In the genomic region with DNA sequence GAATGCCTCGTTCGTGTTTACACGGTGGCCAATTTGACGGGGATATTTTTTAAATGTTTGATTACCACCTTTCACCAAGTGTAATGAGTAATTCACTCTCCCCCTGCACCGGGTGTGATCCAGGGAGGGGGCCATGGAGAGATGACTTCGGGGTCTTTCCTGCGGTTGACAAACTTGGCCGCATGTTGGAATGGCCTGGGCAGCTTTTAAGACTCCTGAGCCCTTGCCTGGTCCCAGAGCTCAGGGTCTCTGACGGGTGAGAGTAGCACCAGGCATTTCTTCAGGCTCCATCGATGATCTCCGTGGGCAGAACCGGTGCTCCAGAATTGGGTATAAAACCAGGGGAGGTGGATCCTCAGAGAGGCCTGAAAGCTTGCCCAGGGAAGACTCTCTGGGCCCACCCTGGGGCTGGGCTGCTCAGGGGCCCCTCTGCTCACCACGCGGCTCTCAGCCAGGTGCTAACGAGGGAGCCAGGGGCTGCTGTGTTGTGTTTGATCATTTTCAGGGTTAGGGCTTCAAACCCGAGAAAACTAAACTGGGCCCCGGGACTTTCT, we compare ENCODE assay signal across 8 cellular contexts. TPM values are rescaled to one million over a fixed set of nuclear protein-coding genes. Genes with fewer than 3 reads are reported as not detected.
DNase-seq lines count a peak whose midpoint lies in the region; ATAC-seq, FAIRE-seq and TF ChIP-seq lines count a peak whose summit lies in the region.

No MANE protein-coding gene starts in this region.

- peaks cover 41% of the 10 kb centered on the region for H3K4me1 Mint-ChIP-seq in activated naive CD8-positive, alpha-beta T cell (ENCODE audit: low read depth)
- peaks cover 61% of the 10 kb centered on the region for H3K4me1 Mint-ChIP-seq in stimulated activated effector memory CD8-positive, alpha-beta T cell treated with anti-CD3 and anti-CD28 coated beads, Interleukin-12 subunit alpha, Interleukin-12 subunit beta, amount 100 ng/mL, for 72 hours

- H3K27ac Mint-ChIP-seq in activated naive CD8-positive, alpha-beta T cell = peak overlapping the region; percentile 93
- peak overlapping the region; percentile 94 for H3K27ac Mint-ChIP-seq in stimulated activated effector memory CD8-positive, alpha-beta T cell treated with anti-CD3 and anti-CD28 coated beads, Interleukin-12 subunit alpha, Interleukin-12 subunit beta, amount 100 ng/mL, for 72 hours

- H3K36me3 ChIP-seq in cardiac muscle cell (peaks cover 26% of the 10 kb centered on the region), keratinocyte (ENCODE audit: control insufficient read depth in 2 of 2, extremely low read depth in 1 of 2, insufficient read depth in 2 of 2, low read length in 2 of 2) (peaks cover 24 to 28% of the 10 kb centered on the region in 2 experiments)

- H3K4me3 ChIP-seq in cardiac muscle cell (peak overlapping the region; percentile 96), keratinocyte (ENCODE audit: control insufficient read depth in 2 of 3, extremely low read depth in 1 of 3, insufficient read depth in 2 of 3, low read depth in 1 of 3, low read length in 3 of 3) (peak overlapping the region; percentile 54 to 78 (median 58))

- H3K9me1 ChIP-seq in keratinocyte (ENCODE audit: control insufficient read depth, extremely low read depth, insufficient read depth, low read length) = no peaks in the 10 kb centered on the region

- no peaks in the 10 kb centered on the region for H3K27me3 ChIP-seq in cardiac muscle cell
- no peaks in the 10 kb centered on the region for H3K27me3 ChIP-seq in keratinocyte (ENCODE audit: control insufficient read depth, extremely low read depth, insufficient read depth, low read length)

- no peaks in the 10 kb centered on the region for H3K27me3 Mint-ChIP-seq in activated naive CD8-positive, alpha-beta T cell

- peak overlapping the region; percentile 95 for H3K4me3 Mint-ChIP-seq in activated naive CD8-positive, alpha-beta T cell
- H3K4me3 Mint-ChIP-seq in stimulated activated effector memory CD8-positive, alpha-beta T cell treated with anti-CD3 and anti-CD28 coated beads, Interleukin-12 subunit alpha, Interleukin-12 subunit beta, amount 100 ng/mL, for 72 hours = peak overlapping the region; percentile 88

- H2AFZ ChIP-seq in keratinocyte (ENCODE audit: control insufficient read depth, low read length) = no peak overlapping the region

- DNase-seq in cardiac muscle cell (ENCODE audit: low read depth in 1 of 2, low spot score in 1 of 2) = peak in 1 of 2 donors; percentile 23
- no peak for DNase-seq in cardiac septum (ENCODE audit: low spot score)
- peak; percentile 55 for DNase-seq in HuH-7.5 (ENCODE audit: low spot score)
- DNase-seq in keratinocyte (ENCODE audit: low read depth, low spot score) = no peak
- DNase-seq in stimulated activated effector memory CD8-positive, alpha-beta T cell treated with anti-CD3 and anti-CD28 coated beads, Interleukin-12 subunit alpha, Interleukin-12 subunit beta, amount 100 ng/mL, for 72 hours (ENCODE audit: low spot score in 2 of 2) = peak in 1 of 2 donors; percentile 61
- DNase-seq in caudate nucleus (lab: John Stamatoyannopoulos, UW) = no peak
- no peak for DNase-seq in NK-92 (lab: John Stamatoyannopoulos, UW; ENCODE audit: unreplicated experiment)

- H3K4me2 ChIP-seq in keratinocyte (ENCODE audit: control insufficient read depth, extremely low read depth, insufficient read depth, low read depth, low read length) = peak overlapping the region; percentile 81

- H3K9me3 ChIP-seq in cardiac muscle cell (ENCODE audit: low read depth) (no peaks in the 10 kb centered on the region), keratinocyte (ENCODE audit: control insufficient read depth, low read depth, low read length) (no peaks in the 10 kb centered on the region)

- H3K27ac ChIP-seq in cardiac muscle cell = peak overlapping the region; percentile 96
- H3K27ac ChIP-seq in keratinocyte (ENCODE audit: control insufficient read depth, insufficient read depth, low read length) = peak overlapping the region; percentile 82
- H3K27ac ChIP-seq in caudate nucleus (ENCODE audit: low read depth, low read length) = no peak overlapping the region

- TF ChIP-seq CTCF in cardiac muscle cell (IDR thresholded peaks at IDR 0.05; ENCODE audit: low read depth, low read length) (no peak), keratinocyte (optimal IDR thresholded peaks at IDR 0.05 in 1 of 3, IDR thresholded peaks at IDR 0.05 in 1 of 3, conservative IDR thresholded peaks at IDR 0.05 in 1 of 3; ENCODE audit: extremely low read depth in 1 of 3, insufficient read depth in 2 of 3, low read length in 3 of 3) (no peak)

- no peak for ATAC-seq in stimulated activated effector memory CD8-positive, alpha-beta T cell treated with anti-CD3 and anti-CD28 coated beads, Interleukin-12 subunit alpha, Interleukin-12 subunit beta, amount 100 ng/mL, for 72 hours

- intact Hi-C loops in cardiac septum (cut with DNase I) = loop anchor here (5.0 kb wide), 1 partner anchor 49 kb away; the partner anchor contains the start of gene ZNF398

- peaks cover 13% of the 10 kb centered on the region for H3K36me3 Mint-ChIP-seq in activated naive CD8-positive, alpha-beta T cell
- peaks cover 57% of the 10 kb centered on the region for H3K36me3 Mint-ChIP-seq in stimulated activated effector memory CD8-positive, alpha-beta T cell treated with anti-CD3 and anti-CD28 coated beads, Interleukin-12 subunit alpha, Interleukin-12 subunit beta, amount 100 ng/mL, for 72 hours

- no peaks in the 10 kb centered on the region for H3K9me3 Mint-ChIP-seq in activated naive CD8-positive, alpha-beta T cell (ENCODE audit: low read depth)
- no peaks in the 10 kb centered on the region for H3K9me3 Mint-ChIP-seq in stimulated activated effector memory CD8-positive, alpha-beta T cell treated with anti-CD3 and anti-CD28 coated beads, Interleukin-12 subunit alpha, Interleukin-12 subunit beta, amount 100 ng/mL, for 72 hours

- H3K9ac ChIP-seq in keratinocyte (ENCODE audit: control insufficient read depth, extremely low read depth, insufficient read depth, low read length) = peak overlapping the region; percentile 89

- H3K4me1 ChIP-seq in cardiac muscle cell (ENCODE audit: low read depth) = peaks cover 6% of the 10 kb centered on the region
- H3K4me1 ChIP-seq in keratinocyte (ENCODE audit: control insufficient read depth, extremely low read depth, insufficient read depth, low read length) = peaks cover 39% of the 10 kb centered on the region

- FAIRE-seq in keratinocyte (lab: Jason Lieb, UNC) = no peak

- dilution Hi-C loops in keratinocyte (cut with MboI; ENCODE audit: extremely low pct_ligation_motif_present, low sequenced_read_pairs) = no loop called here

- H3K79me2 ChIP-seq in keratinocyte (ENCODE audit: control insufficient read depth, insufficient read depth, low read length) = peaks cover 48% of the 10 kb centered on the region

- H4K20me1 ChIP-seq in keratinocyte (ENCODE audit: control insufficient read depth, extremely low read depth, insufficient read depth, low read length) = no peaks in the 10 kb centered on the region

RNA-seq across cellular contexts. Expression of gene ZNF282, which starts 0.9 kb away (rescaled TPM):
- total RNA-seq in cardiac muscle cell = 26.7 and 34.2 TPM in 2 replicates
- 6.9 and 8.9 TPM in 2 replicates for polyA plus RNA-seq in cardiac muscle cell
- 12.6 TPM for total RNA-seq in cardiac septum
- 12.1 to 14.7 TPM (median 13.1 TPM) in 3 replicates for polyA plus RNA-seq in keratinocyte
- 17.7 TPM for polyA plus RNA-seq in keratinocyte (2011; ENCODE audit: low read depth)
- 6.2 and 11.1 TPM in 2 replicates for polyA plus RNA-seq in keratinocyte (2011; cell fraction: cytosol; rRNA removed)
- polyA plus RNA-seq in keratinocyte (2011; cell fraction: nucleus; rRNA removed) = 17.1 and 20.9 TPM in 2 replicates
- 14.2 and 15.5 TPM in 2 replicates for polyA plus RNA-seq in keratinocyte (2012; ENCODE audit: low replicate concordance)
- 12.0 to 20.6 TPM (median 14.4 TPM) in 3 replicates for polyA minus RNA-seq in keratinocyte
- polyA minus RNA-seq in keratinocyte (2011; cell fraction: cytosol; rRNA and poly(A)+ RNA removed) = 26.1 TPM
- polyA minus RNA-seq in keratinocyte (2011; cell fraction: nucleus; rRNA and poly(A)+ RNA removed) = 23.6 and 34.1 TPM in 2 replicates

RNA-seq across cellular contexts. Expression of gene ZNF212, which starts 43.2 kb away (rescaled TPM):
- total RNA-seq in cardiac muscle cell (9.9 and 11.6 TPM in 2 replicates), cardiac septum (5.4 TPM)
- polyA plus RNA-seq in cardiac muscle cell (14.2 and 15.9 TPM in 2 replicates), keratinocyte (2.9 to 6.8 TPM (median 3.8 TPM) in 3 replicates)
- 9.8 TPM for polyA plus RNA-seq in keratinocyte (2011; ENCODE audit: low read depth)
- polyA plus RNA-seq in keratinocyte (2011; cell fraction: cytosol; rRNA removed) = 2.8 and 3.5 TPM in 2 replicates
- polyA plus RNA-seq in keratinocyte (2011; cell fraction: nucleus; rRNA removed) = 11.0 and 11.2 TPM in 2 replicates
- polyA plus RNA-seq in keratinocyte (2012; ENCODE audit: low replicate concordance) = 6.3 and 13.2 TPM in 2 replicates
- 3.0 to 4.8 TPM (median 3.7 TPM) in 3 replicates for polyA minus RNA-seq in keratinocyte
- polyA minus RNA-seq in keratinocyte (2011; cell fraction: cytosol; rRNA and poly(A)+ RNA removed) = 4.4 TPM
- 3.8 and 5.4 TPM in 2 replicates for polyA minus RNA-seq in keratinocyte (2011; cell fraction: nucleus; rRNA and poly(A)+ RNA removed)

RNA-seq across cellular contexts. Expression of gene ZNF398, which starts 49.0 kb away (rescaled TPM):
- 18.2 and 22.1 TPM in 2 replicates for total RNA-seq in cardiac muscle cell
- 8.0 and 9.6 TPM in 2 replicates for polyA plus RNA-seq in cardiac muscle cell
- total RNA-seq in cardiac septum = 7.4 TPM
- 7.4 to 8.6 TPM (median 7.5 TPM) in 3 replicates for polyA plus RNA-seq in keratinocyte
- 5.7 TPM for polyA plus RNA-seq in keratinocyte (2011; ENCODE audit: low read depth)
- polyA plus RNA-seq in keratinocyte (2011; cell fraction: cytosol; rRNA removed) = 4.1 and 5.5 TPM in 2 replicates
- 12.6 and 13.3 TPM in 2 replicates for polyA plus RNA-seq in keratinocyte (2011; cell fraction: nucleus; rRNA removed)
- polyA plus RNA-seq in keratinocyte (2012; ENCODE audit: low replicate concordance) = 7.7 and 8.8 TPM in 2 replicates
- polyA minus RNA-seq in keratinocyte = 23.5 to 48.7 TPM (median 34.1 TPM) in 3 replicates
- 12.5 TPM for polyA minus RNA-seq in keratinocyte (2011; cell fraction: cytosol; rRNA and poly(A)+ RNA removed)
- polyA minus RNA-seq in keratinocyte (2011; cell fraction: nucleus; rRNA and poly(A)+ RNA removed) = 19.3 and 25.4 TPM in 2 replicates
